ENCODE assay signal across 11 cellular contexts in the genomic region with DNA sequence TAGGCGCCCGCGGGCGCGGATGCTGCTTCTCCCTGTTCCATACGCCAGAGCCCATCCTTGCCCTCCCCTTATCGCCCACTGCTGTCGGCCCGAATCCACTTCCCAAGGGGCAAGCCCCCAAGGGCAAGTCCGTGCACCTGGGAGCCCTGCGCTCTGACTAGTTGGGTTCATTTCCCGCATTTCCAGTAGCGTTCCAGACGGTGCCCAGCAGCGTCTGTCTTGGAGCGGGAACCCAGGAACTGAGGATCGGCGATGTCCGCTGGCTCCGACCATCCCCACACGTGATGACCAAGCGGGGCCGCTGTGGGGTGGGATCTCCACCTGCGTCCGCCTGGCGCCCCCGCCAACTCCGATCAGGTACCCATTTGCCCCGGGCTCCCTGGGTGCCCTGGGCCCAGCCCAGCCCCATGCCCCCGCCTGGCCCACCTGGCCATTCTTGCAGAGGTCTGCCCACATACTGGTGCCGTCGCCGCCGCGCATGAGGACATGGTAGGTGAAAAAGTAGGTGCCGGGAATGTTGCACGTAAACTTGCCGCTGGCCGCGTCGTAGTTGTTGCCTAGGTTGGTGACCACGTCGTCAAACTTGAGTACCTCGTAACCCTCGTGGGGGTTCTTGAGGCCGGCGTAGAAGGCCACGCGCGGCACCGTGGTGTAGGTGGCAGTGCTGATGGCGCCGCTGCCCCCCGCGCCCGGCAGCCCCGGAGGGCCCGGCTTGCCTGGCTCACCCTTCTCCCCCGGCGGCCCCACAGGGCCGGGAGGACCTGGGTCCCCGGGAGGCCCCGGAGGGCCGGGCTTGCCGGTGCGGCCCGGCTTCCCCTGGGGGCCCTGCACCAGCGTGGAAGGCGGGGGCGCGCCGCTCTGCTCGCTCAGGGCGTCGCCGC. TPM values are rescaled to one million over a fixed set of nuclear protein-coding genes. Genes with fewer than 3 reads are reported as not detected.
A peak's percentile ranks its signal among the peaks of the same experiment; 100 is the strongest.
DNase-seq lines count a peak whose midpoint lies in the region; ATAC-seq, FAIRE-seq and TF ChIP-seq lines count a peak whose summit lies in the region.
"Had no signal": no experiment of that assay in that cellular context is flagged by ENCODE, and none has a peak within 500 bp of the region (broad histone marks: within the 10 kb centered on the region; RNA-seq: fewer than 3 reads in every experiment).

No MANE protein-coding gene starts in this region.

- no peaks in the 10 kb centered on the region for H3K36me3 ChIP-seq in cardiac muscle cell
- H3K36me3 ChIP-seq in WERI-Rb-1 = no peaks in the 10 kb centered on the region
- no peaks in the 10 kb centered on the region for H3K36me3 ChIP-seq in keratinocyte (ENCODE audit: control insufficient read depth in 2 of 2, extremely low read depth in 1 of 2, insufficient read depth in 2 of 2, low read length in 2 of 2)
- no peaks in the 10 kb centered on the region for H3K36me3 ChIP-seq in upper lobe of left lung

- H3K79me2 ChIP-seq in keratinocyte (ENCODE audit: control insufficient read depth, insufficient read depth, low read length) = no peaks in the 10 kb centered on the region

- no peak for TF ChIP-seq EP300 in upper lobe of left lung (IDR thresholded peaks at IDR 0.05)

- intact Hi-C loops in Right ventricle myocardium inferior (cut with DNase I) = loop anchor here (5.0 kb wide), 1 partner anchor 55 kb away; no protein-coding TSS in a partner anchor

- TF ChIP-seq CTCF in cardiac muscle cell (IDR thresholded peaks at IDR 0.05; ENCODE audit: low read depth, low read length) = no peak
- TF ChIP-seq CTCF in WERI-Rb-1 (IDR thresholded peaks at IDR 0.05; ENCODE audit: low read depth, low read length) = no peak
- no peak for TF ChIP-seq CTCF in keratinocyte (optimal IDR thresholded peaks at IDR 0.05 in 1 of 3, IDR thresholded peaks at IDR 0.05 in 1 of 3, conservative IDR thresholded peaks at IDR 0.05 in 1 of 3; ENCODE audit: extremely low read depth in 1 of 3, insufficient read depth in 2 of 3, low read length in 3 of 3)
- no peak for TF ChIP-seq CTCF in upper lobe of left lung (IDR thresholded peaks at IDR 0.05)

- H3K27ac ChIP-seq in cardiac muscle cell (no peak overlapping the region), WERI-Rb-1 (no peak overlapping the region), keratinocyte (ENCODE audit: control insufficient read depth, insufficient read depth, low read length) (no peak overlapping the region), upper lobe of left lung (no peak overlapping the region)

- peaks cover 10% of the 10 kb centered on the region for H3K4me1 ChIP-seq in cardiac muscle cell (ENCODE audit: low read depth)
- peaks cover 20% of the 10 kb centered on the region for H3K4me1 ChIP-seq in keratinocyte (ENCODE audit: control insufficient read depth, extremely low read depth, insufficient read depth, low read length)
- H3K4me1 ChIP-seq in upper lobe of left lung = peaks cover 24 to 41% (median 30%) of the 10 kb centered on the region in 4 donors

- H3K9me3 ChIP-seq in cardiac muscle cell (ENCODE audit: low read depth) = no peaks in the 10 kb centered on the region
- H3K9me3 ChIP-seq in WERI-Rb-1 (ENCODE audit: severe bottlenecking) = peaks cover 2% of the 10 kb centered on the region
- no peaks in the 10 kb centered on the region for H3K9me3 ChIP-seq in keratinocyte (ENCODE audit: control insufficient read depth, low read depth, low read length)
- no peaks in the 10 kb centered on the region for H3K9me3 ChIP-seq in upper lobe of left lung

- 7% methylated on average over 27 of the region's 76 CpGs; no CpG with 5 or more reads in 1 of the 2 donors for WGBS in upper lobe of left lung, 2 donors

- TF ChIP-seq POLR2A in upper lobe of left lung (IDR thresholded peaks at IDR 0.05) = no peak

- H4K20me1 ChIP-seq in keratinocyte (ENCODE audit: control insufficient read depth, extremely low read depth, insufficient read depth, low read length) = no peaks in the 10 kb centered on the region

- ATAC-seq in Right ventricle myocardium inferior = no peak
- ATAC-seq in upper lobe of left lung (ENCODE audit: low FRiP score in 2 of 2) = no peak
- no peak for ATAC-seq in HG03521 (IDR thresholded peaks at IDR 0.05; ENCODE audit: unreplicated experiment)

- H3K4me3 ChIP-seq in cardiac muscle cell (peak overlapping the region; percentile 20), WERI-Rb-1 (ENCODE audit: low read depth, low read length) (peak overlapping the region; percentile 37), keratinocyte (ENCODE audit: control insufficient read depth in 2 of 3, extremely low read depth in 1 of 3, insufficient read depth in 2 of 3, low read depth in 1 of 3, low read length in 3 of 3) (no peak overlapping the region), upper lobe of left lung (peak overlapping the region in 3 of 4 donors; percentile 33 to 41 (median 35))

- FAIRE-seq in keratinocyte (lab: Jason Lieb, UNC) = no peak
- FAIRE-seq: TTC549 had no signal

- dilution Hi-C loops in keratinocyte (cut with MboI; ENCODE audit: extremely low pct_ligation_motif_present, low sequenced_read_pairs) = no loop called here

- H3K4me2 ChIP-seq in keratinocyte (ENCODE audit: control insufficient read depth, extremely low read depth, insufficient read depth, low read depth, low read length) = peak overlapping the region; percentile 10

- H2AFZ ChIP-seq in keratinocyte (ENCODE audit: control insufficient read depth, low read length) = no peak overlapping the region

- DNase-seq in cardiac muscle cell (ENCODE audit: low read depth in 1 of 2, low spot score in 1 of 2) (no peak), Right ventricle myocardium inferior (ENCODE audit: missing footprints) (no peak), WERI-Rb-1 (no peak), keratinocyte (ENCODE audit: low read depth, low spot score) (no peak), upper lobe of left lung (peak in 1 of 2 donors; percentile 78), NCI-H2029 (lab: John Stamatoyannopoulos, UW) (no peak), DMS153 (lab: John Stamatoyannopoulos, UW) (no peak)

- H3K27me3 ChIP-seq in cardiac muscle cell = peaks cover 32% of the 10 kb centered on the region
- no peaks in the 10 kb centered on the region for H3K27me3 ChIP-seq in WERI-Rb-1 (ENCODE audit: insufficient read depth, low read depth, severe bottlenecking)
- peaks cover 57% of the 10 kb centered on the region for H3K27me3 ChIP-seq in keratinocyte (ENCODE audit: control insufficient read depth, extremely low read depth, insufficient read depth, low read length)
- H3K27me3 ChIP-seq in upper lobe of left lung = peaks cover 0 to 46% (median 29%) of the 10 kb centered on the region in 4 donors

- no peaks in the 10 kb centered on the region for H3K9me1 ChIP-seq in keratinocyte (ENCODE audit: control insufficient read depth, extremely low read depth, insufficient read depth, low read length)

- H3K9ac ChIP-seq in keratinocyte (ENCODE audit: control insufficient read depth, extremely low read depth, insufficient read depth, low read length) = no peak overlapping the region

RNA-seq across cellular contexts. Expression of a gene that starts 0.8 kb away (rescaled TPM):
- total RNA-seq in cardiac muscle cell (24.6 and 25.2 TPM in 2 replicates), Right ventricle myocardium inferior (11.3 TPM), upper lobe of left lung (under 1 TPM in 1 of 6 donors, not detected in 5; 0.44 TPM)
- polyA plus RNA-seq in cardiac muscle cell (38.6 and 44.0 TPM in 2 replicates), keratinocyte (0.04 to 0.15 TPM in 2 of 3 replicates, not detected in the other)
- polyA plus RNA-seq in keratinocyte (2011; ENCODE audit: low read depth) = not detected
- not detected in 2 replicates for polyA plus RNA-seq in keratinocyte (2011; cell fraction: cytosol; rRNA removed)
- not detected in 2 replicates for polyA plus RNA-seq in keratinocyte (2011; cell fraction: nucleus; rRNA removed)
- polyA plus RNA-seq in keratinocyte (2012; ENCODE audit: low replicate concordance) = 0.25 TPM in 1 of 2 replicates, not detected in the other
- 0.49 TPM in 1 of 3 replicates, not detected in the others for polyA minus RNA-seq in keratinocyte
- not detected for polyA minus RNA-seq in keratinocyte (2011; cell fraction: cytosol; rRNA and poly(A)+ RNA removed)
- polyA minus RNA-seq in keratinocyte (2011; cell fraction: nucleus; rRNA and poly(A)+ RNA removed) = not detected in 2 replicates
- total RNA-seq: subcutaneous adipose tissue had no signal

RNA-seq across cellular contexts. Expression of a gene that starts 19.7 kb away (rescaled TPM):
- total RNA-seq in cardiac muscle cell = 4.2 and 21.1 TPM in 2 replicates
- polyA plus RNA-seq in cardiac muscle cell = 4.1 and 22.2 TPM in 2 replicates
- total RNA-seq in Right ventricle myocardium inferior = 2.5 TPM
- polyA plus RNA-seq in keratinocyte = 0.99 to 8.1 TPM (median 5.1 TPM) in 3 replicates
- polyA plus RNA-seq in keratinocyte (2011; ENCODE audit: low read depth) = not detected
- 1.2 and 1.5 TPM in 2 replicates for polyA plus RNA-seq in keratinocyte (2011; cell fraction: cytosol; rRNA removed)
- polyA plus RNA-seq in keratinocyte (2011; cell fraction: nucleus; rRNA removed) = 3.2 and 4.2 TPM in 2 replicates
- polyA plus RNA-seq in keratinocyte (2012; ENCODE audit: low replicate concordance) = 6.3 TPM in 1 of 2 replicates, not detected in the other
- 0.66 to 17.6 TPM (median 6.4 TPM) in 3 replicates for polyA minus RNA-seq in keratinocyte
- 2.7 TPM for polyA minus RNA-seq in keratinocyte (2011; cell fraction: cytosol; rRNA and poly(A)+ RNA removed)
- 1.1 and 2.2 TPM in 2 replicates for polyA minus RNA-seq in keratinocyte (2011; cell fraction: nucleus; rRNA and poly(A)+ RNA removed)
- total RNA-seq in upper lobe of left lung = 1 to 10 TPM in 4 of 6 donors, under 1 TPM in 2; 0.49 to 2.9 (median 1.3) TPM

RNA-seq across cellular contexts. Expression of a gene that starts 52.0 kb away (rescaled TPM):
- 3.5 and 11.0 TPM in 2 replicates for total RNA-seq in cardiac muscle cell
- 4.0 and 7.0 TPM in 2 replicates for polyA plus RNA-seq in cardiac muscle cell
- 3.7 TPM for total RNA-seq in Right ventricle myocardium inferior
- polyA plus RNA-seq in keratinocyte = 0.14 to 0.32 TPM in 2 of 3 replicates, not detected in the other
- polyA plus RNA-seq in keratinocyte (2011; ENCODE audit: low read depth) = not detected
- polyA plus RNA-seq in keratinocyte (2011; cell fraction: cytosol; rRNA removed) = 0.05 and 0.06 TPM in 2 replicates
- polyA plus RNA-seq in keratinocyte (2011; cell fraction: nucleus; rRNA removed) = 0.05 and 0.15 TPM in 2 replicates
- polyA plus RNA-seq in keratinocyte (2012; ENCODE audit: low replicate concordance) = 0.11 and 0.35 TPM in 2 replicates
- polyA minus RNA-seq in keratinocyte = not detected in 3 replicates
- not detected for polyA minus RNA-seq in keratinocyte (2011; cell fraction: cytosol; rRNA and poly(A)+ RNA removed)
- polyA minus RNA-seq in keratinocyte (2011; cell fraction: nucleus; rRNA and poly(A)+ RNA removed) = not detected in 2 replicates
- not detected for total RNA-seq in upper lobe of left lung
- total RNA-seq: G401 had no signal

Comparison
In these comparisons a context has a peak if more than half of its experiments do, and no peak if none do; other contexts are left out.
1. H3K4me3 ChIP-seq: peak in cardiac muscle cell (single experiment), WERI-Rb-1 (single experiment) and upper lobe of left lung (3 of 4); none in keratinocyte (0 of 3).